8 cellular contexts compared by ENCODE assay signal in the genomic region with DNA sequence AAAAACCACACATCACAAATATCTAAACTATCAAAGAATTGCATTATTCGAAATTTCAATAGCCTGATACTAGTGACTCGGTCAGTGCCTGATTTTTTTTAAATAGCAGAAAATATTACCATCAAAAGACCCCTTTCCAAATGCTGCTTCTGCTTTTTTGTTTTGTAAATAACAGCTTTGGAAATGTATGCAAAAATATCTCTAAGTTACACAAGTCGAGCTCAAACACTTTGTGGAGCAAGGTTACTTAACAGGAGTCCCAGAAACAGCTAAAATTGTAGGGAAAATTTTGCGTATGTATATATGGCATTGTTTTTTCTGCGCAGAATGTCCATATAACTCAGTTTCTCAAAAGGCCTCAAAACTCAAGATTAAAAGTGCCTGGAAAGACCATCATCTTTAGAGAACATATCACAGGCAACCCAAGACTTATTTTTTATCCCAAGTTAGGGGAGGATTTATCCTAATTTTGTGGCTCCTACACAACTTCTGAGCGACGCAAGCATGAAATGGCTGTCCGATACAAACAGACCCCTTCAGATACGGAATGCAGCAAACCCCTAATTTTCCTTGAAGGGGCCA. TPM values are rescaled to one million over a fixed set of nuclear protein-coding genes. Genes with fewer than 3 reads are reported as not detected.
DNase-seq lines count a peak whose midpoint lies in the region; ATAC-seq and TF ChIP-seq lines count a peak whose summit lies in the region.

No MANE protein-coding gene starts in this region.

- H3K36me3 ChIP-seq in esophagus squamous epithelium: no peaks in the 10 kb centered on the region

- H3K4me1 ChIP-seq in esophagus squamous epithelium (peaks cover 0 to 34% (median 0%) of the 10 kb centered on the region in 3 donors), foreskin keratinocyte (peaks cover 15% of the 10 kb centered on the region)

- H3K9me3 ChIP-seq in esophagus squamous epithelium: no peaks in the 10 kb centered on the region

- intact Hi-C loops in esophagus squamous epithelium (cut with DNase I): no loop called here

- H3K27ac ChIP-seq in esophagus squamous epithelium (peak overlapping the region; percentile 86 to 98 (median 94)), foreskin keratinocyte (no peak overlapping the region)

- H3K4me3 ChIP-seq in GM08714 (ENCODE audit: low read length) (peak overlapping the region; percentile 95), esophagus squamous epithelium (peak overlapping the region; percentile 66 to 90 (median 74))

- H3K27me3 ChIP-seq in esophagus squamous epithelium (peaks cover 0 to 7% (median 0%) of the 10 kb centered on the region in 4 donors), foreskin keratinocyte (no peaks in the 10 kb centered on the region)

- peaks cover 2% of the 10 kb centered on the region for H3K4me1 Mint-ChIP-seq in progenitor cell of endocrine pancreas (ENCODE audit: low read depth)

- DNase-seq in RKO (ENCODE audit: low spot score) (peak; percentile 7), esophagus squamous epithelium (lab: John Stamatoyannopoulos, UW) (no peak), progenitor cell of endocrine pancreas (ENCODE audit: low spot score, unreplicated experiment) (no peak), foreskin keratinocyte (no peak)

- peak overlapping the region; percentile 80 for H3K4me3 Mint-ChIP-seq in progenitor cell of endocrine pancreas (ENCODE audit: low read depth)

- TF ChIP-seq CTCF in esophagus squamous epithelium (IDR thresholded peaks at IDR 0.05): no peak
- no peak for TF ChIP-seq CTCF in progenitor cell of endocrine pancreas (IDR thresholded peaks at IDR 0.05; ENCODE audit: unreplicated experiment)
- TF ChIP-seq CTCF in foreskin keratinocyte (conservative IDR thresholded peaks at IDR 0.05): no peak

- H3K27me3 Mint-ChIP-seq in progenitor cell of endocrine pancreas: peaks cover 10% of the 10 kb centered on the region

- no peaks in the 10 kb centered on the region for H3K36me3 Mint-ChIP-seq in progenitor cell of endocrine pancreas (ENCODE audit: insufficient read depth)

- TF ChIP-seq POLR2A in esophagus squamous epithelium (IDR thresholded peaks at IDR 0.05): no peak

- 21 to 34% methylated on average over 9 of the region's 9 CpGs for WGBS in esophagus squamous epithelium, 2 donors

- no peak for ATAC-seq in GM19023 (IDR thresholded peaks at IDR 0.05; ENCODE audit: unreplicated experiment)
- ATAC-seq in GM18870 (IDR thresholded peaks at IDR 0.05; ENCODE audit: unreplicated experiment): no peak
- no peak for ATAC-seq in HG03354 (IDR thresholded peaks at IDR 0.05; ENCODE audit: poor library complexity, severe bottlenecking, unreplicated experiment)
- no peak for ATAC-seq in foreskin keratinocyte

- H3K9me3 Mint-ChIP-seq in progenitor cell of endocrine pancreas (ENCODE audit: low read depth): no peaks in the 10 kb centered on the region

- H3K27ac Mint-ChIP-seq in progenitor cell of endocrine pancreas: no peak overlapping the region

RNA-seq across cellular contexts. Expression of a gene that starts 1.4 kb away (rescaled TPM):
- 1 to 10 TPM; 1.3 to 9.2 (median 5.3) TPM for total RNA-seq in esophagus squamous epithelium
- 6.8 and 8.8 TPM in 2 replicates for total RNA-seq in progenitor cell of endocrine pancreas
- total RNA-seq in foreskin keratinocyte: 5.2 and 5.3 TPM in 2 replicates
- polyA plus RNA-seq in foreskin keratinocyte: 0.54 and 0.55 TPM in 2 replicates
